In genomic region chr12:120774169-120774916, GRCh38 we compare ENCODE assay signal across 16 cellular contexts. TPM values are rescaled to one million over a fixed set of nuclear protein-coding genes. Genes with fewer than 3 reads are reported as not detected.
DNase-seq lines count a peak whose midpoint lies in the region; ATAC-seq and TF ChIP-seq lines count a peak whose summit lies in the region.
"Had no signal": no experiment of that assay in that cellular context is flagged by ENCODE, and none has a peak within 500 bp of the region (broad histone marks: within the 10 kb centered on the region; RNA-seq: fewer than 3 reads in every experiment).

No MANE protein-coding gene starts in this region.

- DNase-seq in T-helper 1 cell: no peak
- peak; percentile 42 for DNase-seq in Jurkat, Clone E6-1 (ENCODE audit: low read depth, low spot score)
- DNase-seq in dermis microvascular lymphatic vessel endothelial cell (ENCODE audit: low read depth in 2 of 2): peak; percentile 67 to 78
- no peak for DNase-seq in progenitor cell of endocrine pancreas (ENCODE audit: low spot score, unreplicated experiment)
- DNase-seq in MG63: no peak
- no peak for DNase-seq in OCI-M2 (lab: John Stamatoyannopoulos, UW; ENCODE audit: unreplicated experiment)
- DNase-seq: activated CD8-positive, alpha-beta memory T cell treated with anti-CD3 and anti-CD28 coated beads for 24 hours; DMS153; mammary epithelial cell; NCI-H1105 treated with DMSO at 0.1 percent for 48 hours; pancreas; stimulated activated CD4-positive, alpha-beta T cell treated with anti-CD3 and anti-CD28 coated beads, Interleukin-12 subunit alpha, Interleukin-12 subunit beta, amount 100 ng/mL, for 4 hours; T-helper 9 cell; testis had no signal

- no peak for TF ChIP-seq CTCF in progenitor cell of endocrine pancreas (IDR thresholded peaks at IDR 0.05; ENCODE audit: unreplicated experiment)

- no peak for ATAC-seq in HG02870 (IDR thresholded peaks at IDR 0.05; ENCODE audit: unreplicated experiment)
- ATAC-seq: pancreas had no signal

- peaks cover 16% of the 10 kb centered on the region for H3K4me1 Mint-ChIP-seq in T-helper 1 cell treated with Interleukin-12 subunit alpha and Interleukin-12 subunit beta and Interleukin-4 antibody, amounts not matched to agents 30 μg/mL and 1 μg/mL, for 36 hours (ENCODE audit: low read depth)
- peaks cover 9% of the 10 kb centered on the region for H3K4me1 Mint-ChIP-seq in progenitor cell of endocrine pancreas (ENCODE audit: low read depth)

- peaks cover 4% of the 10 kb centered on the region; the same call in 1 of the 2 replicates for H3K36me3 ChIP-seq in MG63
- H3K36me3 ChIP-seq: pancreas had no signal

- H3K9me3 Mint-ChIP-seq in T-helper 1 cell treated with Interleukin-12 subunit alpha and Interleukin-12 subunit beta and Interleukin-4 antibody, amounts not matched to agents 30 μg/mL and 1 μg/mL, for 36 hours: no peaks in the 10 kb centered on the region
- H3K9me3 Mint-ChIP-seq in progenitor cell of endocrine pancreas (ENCODE audit: low read depth): no peaks in the 10 kb centered on the region

- no peak overlapping the region for H3K4me3 Mint-ChIP-seq in T-helper 1 cell treated with Interleukin-12 subunit alpha and Interleukin-12 subunit beta and Interleukin-4 antibody, amounts not matched to agents 30 μg/mL and 1 μg/mL, for 36 hours
- H3K4me3 Mint-ChIP-seq in progenitor cell of endocrine pancreas (ENCODE audit: low read depth): no peak overlapping the region

- no peaks in the 10 kb centered on the region for H3K27me3 ChIP-seq in MG63
- H3K27me3 ChIP-seq: pancreas, testis had no signal

- H3K36me3 Mint-ChIP-seq in T-helper 1 cell treated with Interleukin-12 subunit alpha and Interleukin-12 subunit beta and Interleukin-4 antibody, amounts not matched to agents 30 μg/mL and 1 μg/mL, for 36 hours (ENCODE audit: low read depth): peaks cover 10% of the 10 kb centered on the region
- H3K36me3 Mint-ChIP-seq in progenitor cell of endocrine pancreas (ENCODE audit: insufficient read depth): peaks cover 5% of the 10 kb centered on the region

- peak overlapping the region; percentile 50 for H3K27ac Mint-ChIP-seq in T-helper 1 cell treated with Interleukin-12 subunit alpha and Interleukin-12 subunit beta and Interleukin-4 antibody, amounts not matched to agents 30 μg/mL and 1 μg/mL, for 36 hours
- peak overlapping the region; percentile 23 for H3K27ac Mint-ChIP-seq in progenitor cell of endocrine pancreas

- H3K27me3 Mint-ChIP-seq in T-helper 1 cell treated with Interleukin-12 subunit alpha and Interleukin-12 subunit beta and Interleukin-4 antibody, amounts not matched to agents 30 μg/mL and 1 μg/mL, for 36 hours (ENCODE audit: low read depth): no peaks in the 10 kb centered on the region
- H3K27me3 Mint-ChIP-seq in progenitor cell of endocrine pancreas: no peaks in the 10 kb centered on the region

- H3K9me3 ChIP-seq in MG63: no peaks in the 10 kb centered on the region
- H3K9me3 ChIP-seq: pancreas, testis had no signal

- no peak overlapping the region for H3K4me3 ChIP-seq in Jurkat, Clone E6-1 (ENCODE audit: low read length)
- H3K4me3 ChIP-seq in MG63: no peak overlapping the region
- H3K4me3 ChIP-seq: pancreas, testis had no signal

RNA-seq across cellular contexts. Expression of gene ACADS, which starts 48.7 kb away (rescaled TPM):
- polyA plus RNA-seq in Jurkat, Clone E6-1 (2012; ENCODE audit: insufficient read depth, insufficient read length): 26.1 TPM
- total RNA-seq in dermis microvascular lymphatic vessel endothelial cell (27.7 and 36.2 TPM in 2 replicates), progenitor cell of endocrine pancreas (11.7 and 11.8 TPM in 2 replicates)
- 6.4 and 7.5 TPM in 2 replicates for total RNA-seq in MG63 (2014; rRNA removed; shearing (Covaris generic); ENCODE audit: low replicate concordance)

Comparison
In these comparisons a context has a peak if more than half of its experiments do, and no peak if none do; other contexts are left out.
1. DNase-seq: peak in Jurkat, Clone E6-1 (single experiment) and dermis microvascular lymphatic vessel endothelial cell (2 of 2); none in T-helper 1 cell (0 of 5), progenitor cell of endocrine pancreas (single experiment), MG63 (single experiment) and OCI-M2 (single experiment).